8 cellular contexts compared by ENCODE assay signal in the genomic region with DNA sequence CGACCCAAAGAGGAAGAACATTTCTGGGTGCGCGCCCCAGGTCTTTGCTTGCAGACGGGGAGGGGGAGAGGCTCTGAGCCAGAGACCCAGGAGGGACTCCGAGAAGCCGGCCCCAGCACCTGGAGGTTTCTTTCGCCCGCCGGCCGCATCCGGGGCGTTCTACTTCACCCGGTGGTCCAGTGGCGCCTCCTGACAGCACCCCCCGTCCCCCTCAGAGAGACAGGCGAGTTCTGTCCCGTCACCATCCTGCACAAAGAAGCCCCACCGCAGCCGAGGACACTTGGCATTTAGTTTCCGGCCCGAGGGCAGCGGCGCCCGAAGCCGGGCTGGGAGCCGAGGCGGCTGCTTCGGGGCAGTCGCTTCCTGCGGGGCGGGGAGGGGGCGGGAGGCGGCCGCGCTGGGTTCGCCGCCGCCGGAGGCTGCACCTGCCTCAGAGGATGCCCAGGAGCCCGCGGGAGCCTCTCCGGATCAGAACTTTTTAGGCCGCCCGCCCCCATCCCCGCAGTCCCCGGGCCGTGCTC.
DNase-seq lines count a peak whose midpoint lies in the region; ATAC-seq, FAIRE-seq and TF ChIP-seq lines count a peak whose summit lies in the region.

Gene TMEM178B, plus strand, starts transcription at position 424 of the 521 bp plus-strand sequence.

- CTCF ChIA-PET in GM10248 (lab: Yijun Ruan, JAX), result no interaction called here

- FAIRE-seq in HTR-8/SVneo (lab: Jason Lieb, UNC), result no peak

- in situ Hi-C loops in brain microvascular endothelial cell (cut with HindIII; ENCODE audit: low pct_ligation_motif_present, low sequenced_read_pairs), result no loop called here

- peak within 1 kb of the TSS; percentile 2 to 45 for H3K9ac ChIP-seq in stomach smooth muscle (ENCODE audit: low read length in 2 of 2)

- POLR2A ChIA-PET in GM10248 (lab: Yijun Ruan, JAX), result no interaction called here

- TF ChIP-seq CTCF in GM10248 (IDR thresholded peaks at IDR 0.05; ENCODE audit: control extremely low read depth, extremely low read depth, low read depth, missing control alignments) (no peak), brain microvascular endothelial cell (IDR thresholded peaks at IDR 0.05; ENCODE audit: low read depth, low read length, missing control alignments) (no peak)

- no peaks in the 10 kb centered on the region for H3K9me3 ChIP-seq in stomach smooth muscle (ENCODE audit: control insufficient read depth in 2 of 2, low read length in 2 of 2)

- H3K4me3 ChIP-seq in brain microvascular endothelial cell (ENCODE audit: low read depth, low read length) (peak within 1 kb of the TSS; percentile 53), stomach smooth muscle (ENCODE audit: low read length in 2 of 2) (peak within 1 kb of the TSS; percentile 63 to 79)

- peak; percentile 20 for DNase-seq in GM10248 (ENCODE audit: extremely low spot score)
- DNase-seq in NCI-H1105 (lab: John Stamatoyannopoulos, UW), result peak; percentile 48
- DNase-seq in brain microvascular endothelial cell, result no peak
- DNase-seq in kidney tubule cell (ENCODE audit: low spot score), result peak; percentile 49
- no peak for DNase-seq in HTR-8/SVneo (ENCODE audit: insufficient read length, low spot score)
- DNase-seq in stimulated activated CD4-positive, alpha-beta T cell treated with anti-CD3 and anti-CD28 coated beads, Interleukin-4, amount 100 ng/mL, for 1 hour, result no peak

- no peak for ATAC-seq in GM21447 (IDR thresholded peaks at IDR 0.05; ENCODE audit: unreplicated experiment)

- H3K27me3 ChIP-seq in brain microvascular endothelial cell (replicated peaks), result peaks cover 42% of the 10 kb centered on the region
- H3K27me3 ChIP-seq in stomach smooth muscle (ENCODE audit: control insufficient read depth in 1 of 2, insufficient read depth in 2 of 2, low read length in 2 of 2), result peaks cover 0 to 17% of the 10 kb centered on the region in 2 donors

- H3K4me1 ChIP-seq in stomach smooth muscle (ENCODE audit: control insufficient read depth, insufficient read depth, low read length), result peaks cover 32% of the 10 kb centered on the region

- no peaks in the 10 kb centered on the region for H3K36me3 ChIP-seq in brain microvascular endothelial cell (replicated peaks)
- H3K36me3 ChIP-seq in stomach smooth muscle (ENCODE audit: control insufficient read depth in 2 of 2, insufficient read depth in 2 of 2, low read length in 2 of 2), result no peaks in the 10 kb centered on the region

- H3K27ac ChIP-seq in brain microvascular endothelial cell (no peak within 1 kb of the TSS), stomach smooth muscle (ENCODE audit: low read length) (no peak within 1 kb of the TSS)

Comparison
In these comparisons a context has a peak if more than half of its experiments do, and no peak if none do; other contexts are left out.
1. DNase-seq: peak in GM10248 (single experiment), NCI-H1105 (single experiment) and kidney tubule cell (single experiment); none in brain microvascular endothelial cell (single experiment), HTR-8/SVneo (single experiment) and stimulated activated CD4-positive, alpha-beta T cell treated with anti-CD3 and anti-CD28 coated beads, Interleukin-4, amount 100 ng/mL, for 1 hour (single experiment).